In the genomic region with DNA sequence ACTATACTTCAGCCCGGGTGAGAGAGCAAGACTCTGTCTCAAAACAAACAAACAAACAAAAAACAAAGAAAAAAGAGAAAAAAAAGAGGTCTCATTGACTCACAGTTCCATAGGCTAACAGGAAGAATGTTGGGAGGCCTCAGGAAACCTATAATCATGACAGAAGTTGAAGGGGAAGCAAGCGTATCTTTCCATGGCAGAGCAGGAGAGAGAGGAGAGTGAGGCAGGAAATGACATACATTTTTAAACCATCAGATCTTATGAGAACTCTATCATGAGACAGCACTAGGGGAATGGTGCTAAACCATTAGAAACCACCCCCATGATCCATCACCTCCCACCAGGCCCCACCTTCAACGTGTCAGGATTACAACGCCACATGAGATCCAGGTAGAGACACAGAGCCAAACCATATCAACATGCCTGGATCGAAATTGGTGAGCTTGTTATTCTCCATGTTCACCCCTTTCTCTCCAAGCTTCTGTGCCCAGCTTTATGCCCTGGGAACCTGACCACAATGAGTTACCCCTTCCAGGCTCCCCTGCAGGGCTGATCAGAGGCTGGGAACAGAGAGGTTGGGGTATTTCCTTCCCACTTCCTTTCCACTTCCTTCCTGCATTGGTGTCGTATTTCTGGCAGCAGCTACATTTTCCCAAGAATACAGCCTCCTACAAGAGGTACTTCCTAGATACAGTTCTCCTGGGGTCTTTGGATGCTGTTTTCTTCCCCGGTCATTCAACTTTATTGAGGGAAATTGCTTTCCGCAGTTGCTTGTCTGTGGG, we compare ENCODE assay signal across 23 cellular contexts.
"Had no signal": no experiment of that assay in that cellular context is flagged by ENCODE, and none has a peak within 500 bp of the region (broad histone marks: within the 10 kb centered on the region; RNA-seq: fewer than 3 reads in every experiment).

No MANE protein-coding gene starts in this region.

- H3K36me3 ChIP-seq: gastrocnemius medialis, right atrium auricular region, tibial nerve had no signal

- H3K27me3 ChIP-seq: gastrocnemius medialis, right atrium auricular region, tibial nerve had no signal

- H3K4me3 ChIP-seq: gastrocnemius medialis, right atrium auricular region, smooth muscle cell, tibial nerve had no signal

- H3K9me3 ChIP-seq: gastrocnemius medialis, right atrium auricular region, tibial nerve had no signal

- H3K4me1 ChIP-seq: gastrocnemius medialis, right atrium auricular region had no signal

- ATAC-seq: activated CD8-positive, alpha-beta T cell treated with anti-CD3 and anti-CD28 coated beads for 36 hours; activated T-cell treated with anti-CD3 and anti-CD28 coated beads, Interleukin-2, amount 50 U/mL, for 4 hours; activated T-helper 17 cell treated with anti-CD3 and anti-CD28 coated beads, Interleukin-2, amount 50 U/mL, for 72 hours; gastrocnemius medialis; left colon; naive thymus-derived CD8-positive, alpha-beta T cell; stimulated activated naive B cell treated with anti-CD40 and anti-IgM and Interleukin-4, amounts not matched to agents 10 μg/mL and 1 μg/mL and 100 μg/mL, for 72 hours had no signal

- H3K27ac ChIP-seq: gastrocnemius medialis, right atrium auricular region, tibial nerve had no signal

- H3K4me2 ChIP-seq: smooth muscle cell had no signal

- DNase-seq: activated B cell treated with CpG ODN at 0.5 μM for 24 hours; activated CD4-positive, alpha-beta T cell treated with anti-CD3 and anti-CD28 coated beads, Interleukin-2, amount 50 U/mL, for 1 hour; activated CD8-positive, alpha-beta T cell treated with anti-CD3 and anti-CD28 coated beads for 36 hours; activated gamma-delta T cell treated with Interleukin-2 at 50 U/mL for 16 hours; activated naive CD4-positive, alpha-beta T cell treated with anti-CD3 and anti-CD28 coated beads, Interleukin-2, amount 50 U/mL, for 16 hours; activated T-cell treated with anti-CD3 and anti-CD28 coated beads, Interleukin-2, amount 50 U/mL, for 4 hours; amygdala; caudate nucleus; cortex of kidney; effector CD4-positive, alpha-beta T cell; gastrocnemius medialis; hippocampal formation; kidney; left colon; naive thymus-derived CD8-positive, alpha-beta T cell; stimulated activated CD4-positive, alpha-beta T cell treated with anti-CD3 and anti-CD28 coated beads, Interleukin-15, amount 100 ng/mL, for 24 hours; stimulated activated CD4-positive, alpha-beta T cell treated with anti-CD3 and anti-CD28 coated beads, Interleukin-2, amount 100 ng/mL, for 24 hours; stimulated activated naive B cell treated with anti-CD40 and anti-IgM and Interleukin-4, amounts not matched to agents 10 μg/mL and 1 μg/mL and 100 μg/mL, for 72 hours; T-helper 2 cell had no signal
